In genomic region chr10:23158370-23158769, GRCh38 we compare ENCODE assay signal across 9 cellular contexts. TPM values are rescaled to one million over a fixed set of nuclear protein-coding genes. Genes with fewer than 3 reads are reported as not detected.
DNase-seq lines count a peak whose midpoint lies in the region; ATAC-seq and TF ChIP-seq lines count a peak whose summit lies in the region.
"Had no signal": no experiment of that assay in that cellular context is flagged by ENCODE, and none has a peak within 500 bp of the region (broad histone marks: within the 10 kb centered on the region; RNA-seq: fewer than 3 reads in every experiment).

No MANE protein-coding gene starts in this region.

- H3K27me3 ChIP-seq in heart left ventricle = peaks cover 0 to 26% (median 5%) of the 10 kb centered on the region in 9 donors
- peaks cover 0 to 13% (median 0%) of the 10 kb centered on the region in 3 donors for H3K27me3 ChIP-seq in psoas muscle (ENCODE audit: insufficient read depth in 3 of 3, low read length in 2 of 3)

- H3K4me3 Mint-ChIP-seq in activated naive CD8-positive, alpha-beta T cell treated with anti-CD3 and anti-CD28 coated beads, Interleukin-2, amount 50 U/mL, for 24 hours = no peak overlapping the region

- H3K36me3 Mint-ChIP-seq in activated naive CD8-positive, alpha-beta T cell treated with anti-CD3 and anti-CD28 coated beads, Interleukin-2, amount 50 U/mL, for 24 hours (ENCODE audit: low read depth) = no peaks in the 10 kb centered on the region

- no peak for TF ChIP-seq POLR2A in heart left ventricle (IDR thresholded peaks at IDR 0.05)

- peak; percentile 62 to 83 (median 74) for TF ChIP-seq CTCF in heart left ventricle (IDR thresholded peaks at IDR 0.05)
- peak; percentile 75 for TF ChIP-seq CTCF in psoas muscle (IDR thresholded peaks at IDR 0.05)

- no peak overlapping the region for H3K27ac Mint-ChIP-seq in activated naive CD8-positive, alpha-beta T cell treated with anti-CD3 and anti-CD28 coated beads, Interleukin-2, amount 50 U/mL, for 24 hours

- H3K9me3 Mint-ChIP-seq in activated naive CD8-positive, alpha-beta T cell treated with anti-CD3 and anti-CD28 coated beads, Interleukin-2, amount 50 U/mL, for 24 hours = no peaks in the 10 kb centered on the region

- no peaks in the 10 kb centered on the region for H3K36me3 ChIP-seq in heart left ventricle
- no peaks in the 10 kb centered on the region for H3K36me3 ChIP-seq in psoas muscle (ENCODE audit: insufficient read depth in 1 of 2, low read depth in 1 of 2)

- intact Hi-C loops in heart left ventricle (cut with DNase I) = loop anchor here in 7 of 10 donors (2.0 to 10.0 kb wide), 13 partner anchors 134 to 1399 kb away; no protein-coding TSS in a partner anchor
- intact Hi-C loops in psoas muscle (cut with DNase I) = loop anchor here in 1 of 2 donors (2.0 to 5.0 kb wide), 2 partner anchors 364 to 544 kb away; no protein-coding TSS in a partner anchor

- DNase-seq in CMK (ENCODE audit: low read depth) (peak; percentile 29), GM19238 (ENCODE audit: insufficient read length, low spot score) (peak; percentile 45), NOMO-1 treated with DMSO at 0.1 percent for 48 hours (lab: John Stamatoyannopoulos, UW; ENCODE audit: unreplicated experiment) (peak; percentile 57), heart left ventricle (no peak), psoas muscle (no peak), GOT3 (lab: John Stamatoyannopoulos, UW) (no peak)
- peak; percentile 38 for DNase-seq in activated naive CD8-positive, alpha-beta T cell treated with anti-CD3 and anti-CD28 coated beads, Interleukin-2, amount 50 U/mL, for 24 hours

- WGBS in heart left ventricle, 4 donors = 0 to 2% (median 1%) methylated on average over 5 of the region's 5 CpGs
- WGBS in psoas muscle, 3 donors = 1 to 4% (median 2%) methylated on average over 5 of the region's 5 CpGs

- ATAC-seq in HG03571 (IDR thresholded peaks at IDR 0.05; ENCODE audit: unreplicated experiment) (peak; percentile 49), heart left ventricle (peak in 3 of 4 donors; percentile 70 to 80 (median 74)), psoas muscle (peak; percentile 67 to 80 (median 70))
- ATAC-seq in activated naive CD8-positive, alpha-beta T cell treated with anti-CD3 and anti-CD28 coated beads, Interleukin-2, amount 50 U/mL, for 24 hours = no peak

- H3K27ac ChIP-seq in heart left ventricle = no peak overlapping the region
- no peak overlapping the region for H3K27ac ChIP-seq in psoas muscle

- H3K4me3 ChIP-seq in heart left ventricle (no peak overlapping the region), psoas muscle (no peak overlapping the region)

- H3K27me3 Mint-ChIP-seq in activated naive CD8-positive, alpha-beta T cell treated with anti-CD3 and anti-CD28 coated beads, Interleukin-2, amount 50 U/mL, for 24 hours = peaks cover 38% of the 10 kb centered on the region

- H3K4me1 Mint-ChIP-seq in activated naive CD8-positive, alpha-beta T cell treated with anti-CD3 and anti-CD28 coated beads, Interleukin-2, amount 50 U/mL, for 24 hours = peaks cover 2% of the 10 kb centered on the region

- H3K4me1 ChIP-seq in heart left ventricle (peaks cover 0 to 5% (median 0%) of the 10 kb centered on the region in 12 donors), psoas muscle (peaks cover 3% of the 10 kb centered on the region)

- H3K9me3 ChIP-seq in heart left ventricle = no peaks in the 10 kb centered on the region
- no peaks in the 10 kb centered on the region for H3K9me3 ChIP-seq in psoas muscle

RNA-seq across cellular contexts. Expression of gene PTF1A, which starts 33.7 kb away (rescaled TPM):
- total RNA-seq in heart left ventricle (not detected), psoas muscle (not detected)
- polyA plus RNA-seq in heart left ventricle (not detected), psoas muscle (not detected)
- total RNA-seq: urinary bladder had no signal
- polyA plus RNA-seq: urinary bladder had no signal

Comparison
In these comparisons a context has a peak if more than half of its experiments do, and no peak if none do; other contexts are left out.
1. DNase-seq: peak in CMK (single experiment), GM19238 (single experiment), NOMO-1 treated with DMSO at 0.1 percent for 48 hours (single experiment) and activated naive CD8-positive, alpha-beta T cell treated with anti-CD3 and anti-CD28 coated beads, Interleukin-2, amount 50 U/mL, for 24 hours (single experiment); none in heart left ventricle (0 of 5), psoas muscle (0 of 2) and GOT3 (single experiment).